Comparison of ENCODE assay signal across 22 cellular contexts in the genomic region with DNA sequence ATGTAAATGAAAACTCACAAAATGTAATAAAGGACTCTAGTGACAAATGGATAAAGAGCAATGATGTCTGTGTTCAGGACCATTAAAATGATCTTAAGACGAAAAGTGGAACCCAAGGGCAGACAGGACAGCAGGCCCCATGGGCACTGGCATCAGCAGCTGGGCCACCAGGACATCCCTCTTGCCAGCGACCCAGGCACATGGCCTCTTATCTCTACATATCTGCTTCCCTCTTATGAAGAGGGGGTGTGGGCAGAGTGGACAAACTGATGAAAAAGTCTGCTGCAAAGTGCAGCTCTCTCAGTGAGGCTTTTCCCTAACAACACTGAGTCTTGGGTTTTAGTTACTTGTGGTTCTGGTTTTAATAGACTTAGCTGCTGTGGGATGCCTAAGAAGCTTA. TPM values are rescaled to one million over a fixed set of nuclear protein-coding genes. Genes with fewer than 3 reads are reported as not detected.
A peak's percentile ranks its signal among the peaks of the same experiment; 100 is the strongest.
DNase-seq lines count a peak whose midpoint lies in the region; ATAC-seq and TF ChIP-seq lines count a peak whose summit lies in the region.
"Had no signal": no experiment of that assay in that cellular context is flagged by ENCODE, and none has a peak within 500 bp of the region (broad histone marks: within the 10 kb centered on the region; RNA-seq: fewer than 3 reads in every experiment).

No MANE protein-coding gene starts in this region.

- no peak overlapping the region for H3K14ac ChIP-seq in mesenchymal stem cell (ENCODE audit: low read length in 2 of 2)

- intact Hi-C loops in heart left ventricle (cut with DNase I), result loop anchor here in 4 of 10 donors (5.0 to 10.0 kb wide), 3 partner anchors 33 to 51 kb away; partner anchors contain the start of gene ANKRD1 (in 3 of the 4)
- intact Hi-C loops in cardiac septum (cut with DNase I), result loop anchor here (5.0 kb wide), 1 partner anchor 33 kb away; no protein-coding TSS in a partner anchor
- intact Hi-C loops in heart right ventricle (cut with DNase I), result loop anchor here in 3 of 10 donors (5.0 kb wide), 2 partner anchors 33 to 43 kb away; partner anchors contain the start of gene ANKRD1 (in 1 of the 3)
- intact Hi-C loops in A673 (cut with micrococcal nuclease; ENCODE audit: unreplicated experiment), result no loop called here

- H2AFZ ChIP-seq in mesenchymal stem cell (ENCODE audit: low read depth, low read length), result no peak overlapping the region
- H2AFZ ChIP-seq: GM23248 had no signal

- H3K27me3 Mint-ChIP-seq in mesothelial cell of epicardium (ENCODE audit: low read depth), result no peaks in the 10 kb centered on the region

- H3K9me3 Mint-ChIP-seq in mesothelial cell of epicardium, result no peaks in the 10 kb centered on the region
- H3K9me3 Mint-ChIP-seq: CD4-positive, CD25-positive, alpha-beta regulatory T cell had no signal

- no peak for TF ChIP-seq POLR2A in heart left ventricle (IDR thresholded peaks at IDR 0.05)

- H3K23ac ChIP-seq in mesenchymal stem cell (ENCODE audit: low read length in 2 of 2), result no peak overlapping the region

- peak overlapping the region in 1 of 2 experiments; percentile 63 for H2BK12ac ChIP-seq in mesenchymal stem cell (ENCODE audit: low read length in 2 of 2)

- H3K36me3 Mint-ChIP-seq in mesothelial cell of epicardium, result no peaks in the 10 kb centered on the region
- H3K36me3 Mint-ChIP-seq: CD4-positive, CD25-positive, alpha-beta regulatory T cell had no signal

- H2BK15ac ChIP-seq in mesenchymal stem cell (ENCODE audit: low read depth, poor library complexity, severe bottlenecking), result no peak overlapping the region

- H3K4me3 Mint-ChIP-seq in mesothelial cell of epicardium, result no peak overlapping the region
- H3K4me3 Mint-ChIP-seq: CD4-positive, CD25-positive, alpha-beta regulatory T cell had no signal

- no peak overlapping the region for H4K91ac ChIP-seq in mesenchymal stem cell (ENCODE audit: low read length)

- H3K4ac ChIP-seq in mesenchymal stem cell (ENCODE audit: low read depth in 1 of 2, low read length in 2 of 2), result peak overlapping the region in 1 of 2 experiments; percentile 62

- peak overlapping the region in 9 of 12 donors; percentile 13 to 81 (median 45) for H3K27ac ChIP-seq in heart left ventricle
- H3K27ac ChIP-seq in heart right ventricle, result peak overlapping the region in 8 of 10 donors; percentile 5 to 77 (median 52)
- H3K27ac ChIP-seq in mesenchymal stem cell (ENCODE audit: low read length, poor library complexity, severe bottlenecking), result no peak overlapping the region
- no peak overlapping the region for H3K27ac ChIP-seq in A673 (ENCODE audit: low read depth, low read length, poor library complexity, severe bottlenecking)
- H3K27ac ChIP-seq: BLaER1, GM23248, SK-N-MC had no signal

- H3K4me3 ChIP-seq in heart left ventricle, result peak overlapping the region in 4 of 12 donors; percentile 19 to 49 (median 38)
- H3K4me3 ChIP-seq in heart right ventricle, result peak overlapping the region in 4 of 10 donors; percentile 25 to 44 (median 28)
- no peak overlapping the region for H3K4me3 ChIP-seq in mesenchymal stem cell (ENCODE audit: insufficient read depth in 1 of 2, low read depth in 1 of 2, low read length in 2 of 2)
- no peak overlapping the region for H3K4me3 ChIP-seq in A673 (ENCODE audit: low read depth, low read length, poor library complexity, severe bottlenecking)
- H3K4me3 ChIP-seq: BLaER1, GM23248, SK-N-MC had no signal

- H3K18ac ChIP-seq in mesenchymal stem cell (ENCODE audit: low read depth in 1 of 2, low read length in 2 of 2), result peak overlapping the region in 1 of 2 experiments; percentile 65

- H2AK5ac ChIP-seq in mesenchymal stem cell (ENCODE audit: low read length, severe bottlenecking), result no peak overlapping the region

- no TSS peak for BruUV-seq in A673 (replicated peaks; lab: Mats Ljungman, UMichigan)

- ATAC-seq in heart left ventricle, result peak in 2 of 4 donors; percentile 41 to 46
- peak in 3 of 8 donors; percentile 31 to 37 (median 32) for ATAC-seq in heart right ventricle
- ATAC-seq in GM18873 (IDR thresholded peaks at IDR 0.05; ENCODE audit: low FRiP score, unreplicated experiment), result no peak
- ATAC-seq in GM21786 (IDR thresholded peaks at IDR 0.05; ENCODE audit: unreplicated experiment), result no peak

- no peak overlapping the region for H3K4me2 ChIP-seq in mesenchymal stem cell (ENCODE audit: low read length, poor library complexity, severe bottlenecking)
- H3K4me2 ChIP-seq: BLaER1 had no signal

- 16 to 35% (median 30%) methylated on average over 2 of the region's 2 CpGs for WGBS in heart left ventricle, 4 donors
- WGBS in heart right ventricle, 2 donors, result 20 to 36% methylated on average over 2 of the region's 2 CpGs
- 100% methylated on average over 1 of the region's 2 CpGs for WGBS in mesenchymal stem cell

- DNase-seq in heart left ventricle (peak in 2 of 5 donors; percentile 25 to 48), cardiac septum (ENCODE audit: low spot score) (no peak), heart right ventricle (no peak), mesenchymal stem cell (no peak), A673 (ENCODE audit: low spot score) (no peak), mesothelial cell of epicardium (ENCODE audit: low spot score in 2 of 2, unreplicated experiment in 2 of 2) (no peak)
- DNase-seq: 8988T; CD4-positive, CD25-positive, alpha-beta regulatory T cell; H7; KG1; MM.1S; NCI-H2029; NCI-H446; NCI-H524 treated with DMSO at 0.1 percent for 48 hours; NCI-H82; RPMI8226; SHP77 treated with DMSO at 0.1 percent for 48 hours had no signal

- TF ChIP-seq CTCF in heart left ventricle (IDR thresholded peaks at IDR 0.05) (no peak), heart right ventricle (IDR thresholded peaks at IDR 0.05) (no peak), A673 (conservative IDR thresholded peaks at IDR 0.05; ENCODE audit: low read depth, low read length) (no peak), mesothelial cell of epicardium (IDR thresholded peaks at IDR 0.05; ENCODE audit: unreplicated experiment) (no peak)

- peaks cover 9% of the 10 kb centered on the region for H3K4me1 Mint-ChIP-seq in mesothelial cell of epicardium
- H3K4me1 Mint-ChIP-seq: CD4-positive, CD25-positive, alpha-beta regulatory T cell had no signal

- H2BK120ac ChIP-seq in mesenchymal stem cell (ENCODE audit: low read depth, low read length), result no peak overlapping the region

- no peak overlapping the region for H2BK5ac ChIP-seq in mesenchymal stem cell (ENCODE audit: low read depth, low read length, poor library complexity, severe bottlenecking)

- no peak overlapping the region for H3K27ac Mint-ChIP-seq in mesothelial cell of epicardium
- H3K27ac Mint-ChIP-seq: CD4-positive, CD25-positive, alpha-beta regulatory T cell had no signal

- H3K36me3 ChIP-seq in heart left ventricle (no peaks in the 10 kb centered on the region), heart right ventricle (no peaks in the 10 kb centered on the region), mesenchymal stem cell (ENCODE audit: control insufficient read depth in 1 of 2, insufficient read depth in 2 of 2, low read depth in 1 of 2, low read length in 2 of 2) (no peaks in the 10 kb centered on the region), A673 (ENCODE audit: insufficient read depth, low read length, poor library complexity, severe bottlenecking) (no peaks in the 10 kb centered on the region)
- H3K36me3 ChIP-seq: BLaER1 had no signal

- no peaks in the 10 kb centered on the region for H3K27me3 ChIP-seq in heart left ventricle
- H3K27me3 ChIP-seq in heart right ventricle, result no peaks in the 10 kb centered on the region
- H3K27me3 ChIP-seq in mesenchymal stem cell (ENCODE audit: control insufficient read depth in 1 of 2, insufficient read depth in 1 of 2, low read length in 2 of 2), result no peaks in the 10 kb centered on the region
- H3K27me3 ChIP-seq in A673 (replicated peaks; ENCODE audit: insufficient read depth, low read depth, low read length, poor library complexity), result peaks cover 3% of the 10 kb centered on the region
- H3K27me3 ChIP-seq: BLaER1 had no signal

- peaks cover 4 to 52% (median 20%) of the 10 kb centered on the region in 12 donors for H3K4me1 ChIP-seq in heart left ventricle
- H3K4me1 ChIP-seq in heart right ventricle, result peaks cover 5 to 59% (median 24%) of the 10 kb centered on the region in 9 donors
- H3K4me1 ChIP-seq in mesenchymal stem cell (ENCODE audit: control insufficient read depth, insufficient read depth, low read depth, low read length), result peaks cover 5% of the 10 kb centered on the region
- H3K4me1 ChIP-seq in A673 (ENCODE audit: insufficient read depth, low read length, poor library complexity, severe bottlenecking), result no peaks in the 10 kb centered on the region
- H3K4me1 ChIP-seq: BLaER1 had no signal

- H3K79me1 ChIP-seq in mesenchymal stem cell (replicated peaks; ENCODE audit: low read length, poor library complexity, severe bottlenecking), result no peaks in the 10 kb centered on the region

- H3K9me3 ChIP-seq in heart left ventricle (no peaks in the 10 kb centered on the region), heart right ventricle (no peaks in the 10 kb centered on the region), mesenchymal stem cell (ENCODE audit: control insufficient read depth, low read length) (no peaks in the 10 kb centered on the region), A673 (ENCODE audit: low read depth, low read length, poor library complexity, severe bottlenecking) (no peaks in the 10 kb centered on the region)

- CTCF ChIA-PET in A673 (lab: Charles Lee), result no interaction called here

- no peak overlapping the region for H3K9ac ChIP-seq in mesenchymal stem cell (ENCODE audit: low read length)
- H3K9ac ChIP-seq: BLaER1, GM23248 had no signal

- peak overlapping the region; percentile 51 for H4K8ac ChIP-seq in mesenchymal stem cell (ENCODE audit: low read length)

- POLR2A ChIA-PET in A673 (lab: Charles Lee; ENCODE audit: low non-redundant PET), result no interaction called here

RNA-seq across cellular contexts. Expression of gene ANKRD1, which starts 44.8 kb away (rescaled TPM):
- total RNA-seq in heart left ventricle (1,000 to 10,000 TPM; 1,315 to 6,714 (median 4,181) TPM), cardiac septum (8,251 TPM), heart right ventricle (1,000 to 10,000 TPM; 1,390 to 8,287 (median 4,440) TPM), A673 (2021) (not detected in 2 replicates), mesothelial cell of epicardium (5.1 to 5.2 TPM (median 5.2 TPM) in 3 replicates)
- polyA plus RNA-seq in heart left ventricle (1,000 to 10,000 TPM; 3,580 to 9,579 TPM), heart right ventricle (1,000 to 10,000 TPM; 2,052 to 6,963 TPM)
- 70.3 TPM for polyA plus RNA-seq in mesenchymal stem cell (2013, experiment 1 of 2)
- 68.3 TPM for polyA plus RNA-seq in mesenchymal stem cell (2013, experiment 2 of 2)
- total RNA-seq: CD4-positive, CD25-positive, alpha-beta regulatory T cell had no signal
- polyA plus RNA-seq: CD4-positive, CD25-positive, alpha-beta regulatory T cell had no signal

Comparison
In these comparisons a context has a peak if more than half of its experiments do, and no peak if none do; other contexts are left out.
1. H3K27ac ChIP-seq: peak in heart left ventricle (9 of 12) and heart right ventricle (8 of 10); none in mesenchymal stem cell (single experiment) and A673 (single experiment).
2. RNA of gene ANKRD1, which starts 44.8 kb away (total RNA-seq): 8,251 TPM in cardiac septum (single experiment), 1,390 to 8,287 TPM in heart right ventricle and 1,315 to 6,714 TPM in heart left ventricle; 5.1 to 5.2 TPM in mesothelial cell of epicardium and not detected in A673; every median in the first group is over 100 times any median in the second.